Comparison of ENCODE assay signal across 8 cellular contexts in genomic region chr9:470041-470781, GRCh38. TPM values are rescaled to one million over a fixed set of nuclear protein-coding genes. Genes with fewer than 3 reads are reported as not detected.
DNase-seq lines count a peak whose midpoint lies in the region; ATAC-seq, FAIRE-seq and TF ChIP-seq lines count a peak whose summit lies in the region.

No MANE protein-coding gene starts in this region.

- H3K9me3 Mint-ChIP-seq in activated naive CD8-positive, alpha-beta T cell treated with anti-CD3 and anti-CD28 coated beads for 36 hours, result no peaks in the 10 kb centered on the region

- 0 to 1% methylated on average over 38 of the region's 38 CpGs for WGBS in pancreas, 2 donors

- peak overlapping the region; percentile 61 to 90 (median 78) for H3K27ac ChIP-seq in pancreas
- peak overlapping the region; percentile 36 to 45 for H3K27ac ChIP-seq in tibial artery

- peaks cover 24% of the 10 kb centered on the region for H3K4me1 Mint-ChIP-seq in activated naive CD8-positive, alpha-beta T cell treated with anti-CD3 and anti-CD28 coated beads for 36 hours

- no peaks in the 10 kb centered on the region for H3K27me3 Mint-ChIP-seq in activated naive CD8-positive, alpha-beta T cell treated with anti-CD3 and anti-CD28 coated beads for 36 hours

- peak overlapping the region; percentile 89 for H3K4me3 Mint-ChIP-seq in activated naive CD8-positive, alpha-beta T cell treated with anti-CD3 and anti-CD28 coated beads for 36 hours

- intact Hi-C loops in Right ventricle myocardium superior (cut with DNase I) (no loop called here), pancreas (cut with DNase I) (no loop called here), tibial artery (cut with DNase I; ENCODE audit: low total_unique reads) (no loop called here)

- DNase-seq in NCI-H1048 (lab: John Stamatoyannopoulos, UW), result peak; percentile 76
- peak; percentile 88 for DNase-seq in activated naive CD8-positive, alpha-beta T cell treated with anti-CD3 and anti-CD28 coated beads for 36 hours
- peak; percentile 94 for DNase-seq in Right ventricle myocardium superior
- DNase-seq in pancreas, result peak; percentile 81 to 94 (median 87)
- DNase-seq in tibial artery, result peak; percentile 71 to 90

- H3K36me3 Mint-ChIP-seq in activated naive CD8-positive, alpha-beta T cell treated with anti-CD3 and anti-CD28 coated beads for 36 hours, result peaks cover 17% of the 10 kb centered on the region

- FAIRE-seq in pancreas (lab: Jason Lieb, UNC), result peak; percentile 71

- no peaks in the 10 kb centered on the region for H3K9me3 ChIP-seq in pancreas
- no peaks in the 10 kb centered on the region for H3K9me3 ChIP-seq in tibial artery

- H3K4me3 ChIP-seq in GM08714 (ENCODE audit: low read length) (peak overlapping the region; percentile 62; the same call in 1 of the 2 replicates), pancreas (peak overlapping the region; percentile 35 to 61 (median 43)), tibial artery (peak overlapping the region; percentile 54 to 72)

- H3K4me1 ChIP-seq in pancreas (peaks cover 6 to 17% (median 16%) of the 10 kb centered on the region in 3 donors), tibial artery (peaks cover 6 to 13% (median 9%) of the 10 kb centered on the region in 4 donors)

- H3K36me3 ChIP-seq in pancreas, result no peaks in the 10 kb centered on the region
- no peaks in the 10 kb centered on the region for H3K36me3 ChIP-seq in tibial artery

- H3K27me3 ChIP-seq in pancreas (no peaks in the 10 kb centered on the region), tibial artery (no peaks in the 10 kb centered on the region)

- peak overlapping the region; percentile 95 for H3K27ac Mint-ChIP-seq in activated naive CD8-positive, alpha-beta T cell treated with anti-CD3 and anti-CD28 coated beads for 36 hours

- TF ChIP-seq CTCF in pancreas (IDR thresholded peaks at IDR 0.05), result no peak
- TF ChIP-seq CTCF in tibial artery (IDR thresholded peaks at IDR 0.05), result no peak

- ATAC-seq in HG02588 (IDR thresholded peaks at IDR 0.05; ENCODE audit: unreplicated experiment), result peak; percentile 93
- ATAC-seq in SK-N-SH treated with all-trans-retinoic acid at 6 μM for 48 hours, result peak; percentile 94
- peak; percentile 97 for ATAC-seq in Right ventricle myocardium superior (ENCODE audit: poor library complexity)
- ATAC-seq in pancreas, result peak; percentile 92 to 97 (median 96)

TF ChIP-seq in SK-N-SH treated with all-trans-retinoic acid at 6 μM for 48 hours, 23 proteins besides CTCF, POLR2A, EP300 and RAD21:
- no peak for TF ChIP-seq TCF4 (CRISPR knock-in tag; IDR thresholded peaks at IDR 0.05; ENCODE audit: borderline replicate concordance)
- TF ChIP-seq CREB5 (CRISPR knock-in tag; IDR thresholded peaks at IDR 0.05; ENCODE audit: low read depth), result no peak
- TF ChIP-seq BACH2 (CRISPR knock-in tag; IDR thresholded peaks at IDR 0.05; ENCODE audit: borderline replicate concordance), result no peak
- no peak for TF ChIP-seq GLIS3 (CRISPR knock-in tag; IDR thresholded peaks at IDR 0.05)
- no peak for TF ChIP-seq ISL1 (CRISPR knock-in tag; IDR thresholded peaks at IDR 0.05)
- no peak for TF ChIP-seq ZC3H10 (CRISPR knock-in tag; IDR thresholded peaks at IDR 0.05)
- no peak for TF ChIP-seq ZNF565 (CRISPR knock-in tag; conservative IDR thresholded peaks at IDR 0.05; ENCODE audit: low read depth)
- no peak for TF ChIP-seq CSDC2 (CRISPR knock-in tag; IDR thresholded peaks at IDR 0.05)

RNA-seq across cellular contexts. Expression of gene KANK1, which starts 34.3 kb away (rescaled TPM):
- 1 to 10 TPM; 4.4 to 5.1 TPM for total RNA-seq in activated naive CD8-positive, alpha-beta T cell treated with anti-CD3 and anti-CD28 coated beads for 36 hours
- total RNA-seq in Right ventricle myocardium superior (153 TPM), pancreas (10 to 100 TPM; 19.2 to 28.2 (median 23.6) TPM)
- 10 to 100 TPM; 22.1 to 23.6 TPM for polyA plus RNA-seq in pancreas

Comparison
In these comparisons a context has a peak if more than half of its experiments do, and no peak if none do; other contexts are left out.
1. Peak in every context shown above with its lines: DNase-seq, ATAC-seq, H3K4me3 ChIP-seq and H3K27ac ChIP-seq.